Comparison of ENCODE assay signal across 28 cellular contexts in genomic region chr4:86178216-86178615, GRCh38.
"Had no signal": no experiment of that assay in that cellular context is flagged by ENCODE, and none has a peak within 500 bp of the region (broad histone marks: within the 10 kb centered on the region; RNA-seq: fewer than 3 reads in every experiment).

No MANE protein-coding gene starts in this region.

- DNase-seq: activated CD4-positive, alpha-beta memory T cell treated with anti-CD3 and anti-CD28 coated beads for 36 hours; activated CD4-positive, alpha-beta T cell treated with anti-CD3 and anti-CD28 coated beads for 36 hours; activated CD4-positive, alpha-beta T cell treated with anti-CD3 and anti-CD28 coated beads, Interleukin-2, amount 10 ng/mL, durations not matched to agents 24 days and 14 days; activated CD4-positive, CD25-positive, alpha-beta regulatory T cell; activated CD4-positive, CD25-positive, alpha-beta regulatory T cell treated with anti-CD3 and anti-CD28 coated beads, Interleukin-2, amount 50 U/mL, for 72 hours; activated CD8-positive, alpha-beta memory T cell treated with anti-CD3 and anti-CD28 coated beads, Interleukin-2, amount 10 ng/mL, durations not matched to agents 7 days and 5 days; activated CD8-positive, alpha-beta memory T cell treated with anti-CD3 and anti-CD28 coated beads, Interleukin-2, amount 50 U/mL, for 4 hours; activated CD8-positive, alpha-beta T cell treated with anti-CD3 and anti-CD28 coated beads, Interleukin-2, amount 10 ng/mL, durations not matched to agents 7 days and 5 days; activated gamma-delta T cell; activated naive CD4-positive, alpha-beta T cell; activated naive CD4-positive, alpha-beta T cell treated with anti-CD3 and anti-CD28 coated beads, Interleukin-2, amount 10 ng/mL, durations not matched to agents 7 days and 5 days; activated naive CD8-positive, alpha-beta T cell treated with anti-CD3 and anti-CD28 coated beads, Interleukin-2, amount 10 ng/mL, durations not matched to agents 7 days and 5 days; activated T-cell treated with anti-CD3 and anti-CD28 coated beads, Interleukin-2, amount 50 U/mL, for 24 hours; activated T-cell treated with anti-CD3 and anti-CD28 coated beads, Interleukin-2, amount 50 U/mL, for 72 hours; amniotic stem cell; anterior cingulate cortex; brain microvascular endothelial cell; cortex of kidney; dermis blood vessel endothelial cell; effector CD4-positive, alpha-beta T cell; effector memory CD8-positive, alpha-beta T cell; erythroblast; foreskin melanocyte; heart right ventricle; T-helper 17 cell had no signal

- H3K27me3 Mint-ChIP-seq: activated CD4-positive, alpha-beta memory T cell treated with anti-CD3 and anti-CD28 coated beads for 36 hours; activated CD4-positive, alpha-beta T cell treated with anti-CD3 and anti-CD28 coated beads for 36 hours; activated CD4-positive, alpha-beta T cell treated with anti-CD3 and anti-CD28 coated beads, Interleukin-2, amount 10 ng/mL, durations not matched to agents 24 days and 14 days; activated CD8-positive, alpha-beta memory T cell treated with anti-CD3 and anti-CD28 coated beads, Interleukin-2, amount 10 ng/mL, durations not matched to agents 7 days and 5 days; activated naive CD4-positive, alpha-beta T cell treated with anti-CD3 and anti-CD28 coated beads, Interleukin-2, amount 10 ng/mL, durations not matched to agents 7 days and 5 days; activated naive CD8-positive, alpha-beta T cell treated with anti-CD3 and anti-CD28 coated beads, Interleukin-2, amount 10 ng/mL, durations not matched to agents 7 days and 5 days; activated T-cell treated with anti-CD3 and anti-CD28 coated beads, Interleukin-2, amount 50 U/mL, for 24 hours; central memory CD8-positive, alpha-beta T cell; effector memory CD8-positive, alpha-beta T cell; T-helper 17 cell had no signal

- H3K9me3 Mint-ChIP-seq: activated naive CD4-positive, alpha-beta T cell treated with anti-CD3 and anti-CD28 coated beads, Interleukin-2, amount 10 ng/mL, durations not matched to agents 7 days and 5 days had no signal

- H3K27ac Mint-ChIP-seq: activated CD4-positive, alpha-beta memory T cell treated with anti-CD3 and anti-CD28 coated beads for 36 hours; activated CD4-positive, alpha-beta T cell treated with anti-CD3 and anti-CD28 coated beads for 36 hours; activated CD4-positive, alpha-beta T cell treated with anti-CD3 and anti-CD28 coated beads, Interleukin-2, amount 10 ng/mL, durations not matched to agents 24 days and 14 days; activated CD8-positive, alpha-beta memory T cell treated with anti-CD3 and anti-CD28 coated beads, Interleukin-2, amount 10 ng/mL, durations not matched to agents 7 days and 5 days; activated CD8-positive, alpha-beta T cell treated with anti-CD3 and anti-CD28 coated beads, Interleukin-2, amount 10 ng/mL, durations not matched to agents 7 days and 5 days; activated naive CD4-positive, alpha-beta T cell treated with anti-CD3 and anti-CD28 coated beads, Interleukin-2, amount 10 ng/mL, durations not matched to agents 7 days and 5 days; activated naive CD4-positive, alpha-beta T cell treated with anti-CD3 and anti-CD28 coated beads, Interleukin-2, amount 50 U/mL, for 72 hours; activated naive CD8-positive, alpha-beta T cell treated with anti-CD3 and anti-CD28 coated beads, Interleukin-2, amount 10 ng/mL, durations not matched to agents 7 days and 5 days; activated T-cell treated with anti-CD3 and anti-CD28 coated beads, Interleukin-2, amount 50 U/mL, for 24 hours; activated T-cell treated with anti-CD3 and anti-CD28 coated beads, Interleukin-2, amount 50 U/mL, for 72 hours; effector memory CD8-positive, alpha-beta T cell; T-helper 17 cell had no signal

- H3K4me1 Mint-ChIP-seq: activated CD4-positive, alpha-beta T cell treated with anti-CD3 and anti-CD28 coated beads for 36 hours; activated CD4-positive, alpha-beta T cell treated with anti-CD3 and anti-CD28 coated beads, Interleukin-2, amount 10 ng/mL, durations not matched to agents 24 days and 14 days; activated CD8-positive, alpha-beta memory T cell treated with anti-CD3 and anti-CD28 coated beads, Interleukin-2, amount 10 ng/mL, durations not matched to agents 7 days and 5 days; activated naive CD4-positive, alpha-beta T cell treated with anti-CD3 and anti-CD28 coated beads, Interleukin-2, amount 10 ng/mL, durations not matched to agents 7 days and 5 days; activated naive CD8-positive, alpha-beta T cell treated with anti-CD3 and anti-CD28 coated beads, Interleukin-2, amount 10 ng/mL, durations not matched to agents 7 days and 5 days; central memory CD8-positive, alpha-beta T cell; T-helper 17 cell had no signal

- ATAC-seq: activated CD4-positive, alpha-beta T cell treated with anti-CD3 and anti-CD28 coated beads for 36 hours; activated CD8-positive, alpha-beta memory T cell treated with anti-CD3 and anti-CD28 coated beads, Interleukin-2, amount 10 ng/mL, durations not matched to agents 7 days and 5 days; activated CD8-positive, alpha-beta T cell treated with anti-CD3 and anti-CD28 coated beads, Interleukin-2, amount 10 ng/mL, durations not matched to agents 7 days and 5 days; activated naive CD4-positive, alpha-beta T cell treated with anti-CD3 and anti-CD28 coated beads, Interleukin-2, amount 50 U/mL, for 72 hours; activated T-cell treated with anti-CD3 and anti-CD28 coated beads, Interleukin-2, amount 50 U/mL, for 72 hours; effector memory CD8-positive, alpha-beta T cell; gastroesophageal sphincter; heart right ventricle; T-helper 17 cell had no signal

- H3K36me3 Mint-ChIP-seq: activated CD4-positive, alpha-beta memory T cell treated with anti-CD3 and anti-CD28 coated beads for 36 hours; activated CD8-positive, alpha-beta memory T cell treated with anti-CD3 and anti-CD28 coated beads, Interleukin-2, amount 10 ng/mL, durations not matched to agents 7 days and 5 days; activated naive CD4-positive, alpha-beta T cell treated with anti-CD3 and anti-CD28 coated beads, Interleukin-2, amount 10 ng/mL, durations not matched to agents 7 days and 5 days; activated naive CD4-positive, alpha-beta T cell treated with anti-CD3 and anti-CD28 coated beads, Interleukin-2, amount 50 U/mL, for 72 hours; activated naive CD8-positive, alpha-beta T cell treated with anti-CD3 and anti-CD28 coated beads, Interleukin-2, amount 10 ng/mL, durations not matched to agents 7 days and 5 days had no signal

- H3K4me3 Mint-ChIP-seq: activated CD4-positive, alpha-beta memory T cell treated with anti-CD3 and anti-CD28 coated beads for 36 hours; activated CD4-positive, alpha-beta T cell treated with anti-CD3 and anti-CD28 coated beads for 36 hours; activated CD4-positive, alpha-beta T cell treated with anti-CD3 and anti-CD28 coated beads, Interleukin-2, amount 10 ng/mL, durations not matched to agents 24 days and 14 days; activated CD8-positive, alpha-beta memory T cell treated with anti-CD3 and anti-CD28 coated beads, Interleukin-2, amount 10 ng/mL, durations not matched to agents 7 days and 5 days; activated CD8-positive, alpha-beta T cell treated with anti-CD3 and anti-CD28 coated beads, Interleukin-2, amount 10 ng/mL, durations not matched to agents 7 days and 5 days; activated naive CD4-positive, alpha-beta T cell treated with anti-CD3 and anti-CD28 coated beads, Interleukin-2, amount 10 ng/mL, durations not matched to agents 7 days and 5 days; activated naive CD8-positive, alpha-beta T cell treated with anti-CD3 and anti-CD28 coated beads, Interleukin-2, amount 10 ng/mL, durations not matched to agents 7 days and 5 days; activated T-cell treated with anti-CD3 and anti-CD28 coated beads, Interleukin-2, amount 50 U/mL, for 24 hours; activated T-cell treated with anti-CD3 and anti-CD28 coated beads, Interleukin-2, amount 50 U/mL, for 72 hours; central memory CD8-positive, alpha-beta T cell; effector memory CD8-positive, alpha-beta T cell; T-helper 17 cell had no signal
